ENCODE assay signal across 9 cellular contexts in the genomic region with DNA sequence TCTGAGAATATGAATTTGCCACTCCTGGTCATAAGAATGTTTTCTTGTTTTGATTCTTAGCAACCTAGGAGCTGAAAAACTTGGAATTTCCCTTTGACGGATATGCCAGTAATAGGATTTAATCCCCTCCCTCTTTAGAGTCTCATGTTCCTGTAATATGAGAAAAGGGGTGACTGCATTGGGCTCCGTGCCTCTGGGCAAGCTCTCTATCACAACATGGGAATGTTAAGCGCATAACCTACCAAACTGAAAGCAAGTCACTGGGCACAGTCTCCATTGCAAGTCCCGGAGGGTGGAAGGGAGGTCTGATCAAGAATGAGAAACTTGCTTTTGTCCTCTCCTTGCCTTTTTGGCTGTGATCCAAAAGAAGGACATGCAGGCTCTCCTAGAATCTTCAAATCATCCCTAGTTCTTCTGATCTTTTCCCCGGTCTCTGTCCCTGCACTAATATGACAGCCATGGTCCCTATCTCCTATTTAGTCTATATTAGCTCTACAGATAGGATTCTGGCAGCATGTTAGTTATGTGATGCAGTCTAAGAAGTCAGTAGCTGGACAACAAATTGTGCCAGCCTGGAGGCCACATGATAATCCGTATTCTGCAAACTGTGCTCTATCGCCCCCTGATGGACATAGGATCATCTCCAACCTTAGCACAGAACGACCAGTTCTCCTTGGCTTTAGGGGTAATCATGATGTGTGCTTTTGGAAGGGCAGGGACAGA. TPM values are rescaled to one million over a fixed set of nuclear protein-coding genes. Genes with fewer than 3 reads are reported as not detected.
A peak's percentile ranks its signal among the peaks of the same experiment; 100 is the strongest.
DNase-seq lines count a peak whose midpoint lies in the region; ATAC-seq and TF ChIP-seq lines count a peak whose summit lies in the region.
"Had no signal": no experiment of that assay in that cellular context is flagged by ENCODE, and none has a peak within 500 bp of the region (broad histone marks: within the 10 kb centered on the region; RNA-seq: fewer than 3 reads in every experiment).

No MANE protein-coding gene starts in this region.

- H3K27me3 Mint-ChIP-seq in progenitor cell of endocrine pancreas, result no peaks in the 10 kb centered on the region

- H3K4me1 Mint-ChIP-seq in progenitor cell of endocrine pancreas (ENCODE audit: low read depth), result peaks cover 3% of the 10 kb centered on the region

- no peak for DNase-seq in BJ (ENCODE audit: low read depth)
- DNase-seq in NCI-H1930 (lab: John Stamatoyannopoulos, UW), result peak; percentile 32 to 40
- DNase-seq in activated CD4-positive, alpha-beta T cell treated with anti-CD3 and anti-CD28 coated beads for 48 hours, result peak; percentile 56
- peak; percentile 77 for DNase-seq in fibroblast of the aortic adventitia (ENCODE audit: low read depth)
- no peak for DNase-seq in progenitor cell of endocrine pancreas (ENCODE audit: low spot score, unreplicated experiment)
- no peak for DNase-seq in DMS79 (lab: John Stamatoyannopoulos, UW)

- H3K36me3 Mint-ChIP-seq in progenitor cell of endocrine pancreas (ENCODE audit: insufficient read depth), result no peaks in the 10 kb centered on the region

- POLR2A ChIA-PET in BJ (lab: Charles Lee), result no interaction called here

- H3K9me3 Mint-ChIP-seq in progenitor cell of endocrine pancreas (ENCODE audit: low read depth), result peaks cover 3% of the 10 kb centered on the region
- H3K9me3 Mint-ChIP-seq: T-helper 1 cell treated with Interleukin-12 subunit alpha and Interleukin-12 subunit beta and Interleukin-4 antibody, amounts not matched to agents 30 μg/mL and 1 μg/mL, for 36 hours had no signal

- H3K27ac Mint-ChIP-seq in progenitor cell of endocrine pancreas, result no peak overlapping the region
- H3K27ac Mint-ChIP-seq: T-helper 1 cell treated with Interleukin-12 subunit alpha and Interleukin-12 subunit beta and Interleukin-4 antibody, amounts not matched to agents 30 μg/mL and 1 μg/mL, for 36 hours had no signal

- TF ChIP-seq CTCF in BJ (IDR thresholded peaks at IDR 0.05; ENCODE audit: insufficient read depth, low read depth, low read length), result peak; percentile 85
- TF ChIP-seq CTCF in fibroblast of the aortic adventitia (IDR thresholded peaks at IDR 0.05; ENCODE audit: insufficient read depth, low read length), result peak; percentile 83
- peak; percentile 67 for TF ChIP-seq CTCF in progenitor cell of endocrine pancreas (IDR thresholded peaks at IDR 0.05; ENCODE audit: unreplicated experiment)

- ATAC-seq in GM18520 (IDR thresholded peaks at IDR 0.05; ENCODE audit: unreplicated experiment) (peak; percentile 64), HG02973 (IDR thresholded peaks at IDR 0.05; ENCODE audit: unreplicated experiment) (peak; percentile 78)

- no peaks in the 10 kb centered on the region for H3K27me3 ChIP-seq in BJ (ENCODE audit: control insufficient read depth, insufficient read depth, low read length)

- CTCF ChIA-PET in BJ (lab: Yijun Ruan, JAX), result interaction anchor here (0.6 to 4.4 kb wide), 20 partner anchors 9 to 1660 kb away, joined by 3 to 80 read pairs (median 4); partner anchors contain the start of gene VWA5A

- H3K36me3 ChIP-seq in BJ (ENCODE audit: control insufficient read depth, insufficient read depth, low read length), result no peaks in the 10 kb centered on the region

- no peak overlapping the region for H3K4me3 ChIP-seq in BJ (ENCODE audit: low read depth, low read length)
- no peak overlapping the region for H3K4me3 ChIP-seq in fibroblast of the aortic adventitia (ENCODE audit: low read depth, low read length)

- H3K4me3 Mint-ChIP-seq in progenitor cell of endocrine pancreas (ENCODE audit: low read depth), result no peak overlapping the region
- H3K4me3 Mint-ChIP-seq: T-helper 1 cell treated with Interleukin-12 subunit alpha and Interleukin-12 subunit beta and Interleukin-4 antibody, amounts not matched to agents 30 μg/mL and 1 μg/mL, for 36 hours had no signal

RNA-seq across cellular contexts. Expression of gene OR10D3, which starts 11.7 kb away (rescaled TPM):
- polyA plus RNA-seq in BJ (2011; rRNA removed), result not detected in 2 replicates
- polyA minus RNA-seq in BJ (2011; rRNA and poly(A)+ RNA removed), result not detected in 2 replicates
- not detected in 2 replicates for total RNA-seq in fibroblast of the aortic adventitia (ENCODE audit: low replicate concordance)
- total RNA-seq in progenitor cell of endocrine pancreas, result not detected in 2 replicates

RNA-seq across cellular contexts. Expression of gene OR8G1, which starts 46.0 kb away (rescaled TPM):
- polyA plus RNA-seq in BJ (2011; rRNA removed), result not detected in 2 replicates
- not detected in 2 replicates for polyA minus RNA-seq in BJ (2011; rRNA and poly(A)+ RNA removed)
- not detected in 2 replicates for total RNA-seq in fibroblast of the aortic adventitia (ENCODE audit: low replicate concordance)
- not detected in 2 replicates for total RNA-seq in progenitor cell of endocrine pancreas

Comparison
In these comparisons a context has a peak if more than half of its experiments do, and no peak if none do; other contexts are left out.
1. DNase-seq: peak in NCI-H1930 (2 of 2), activated CD4-positive, alpha-beta T cell treated with anti-CD3 and anti-CD28 coated beads for 48 hours (single experiment) and fibroblast of the aortic adventitia (single experiment); none in BJ (single experiment), progenitor cell of endocrine pancreas (single experiment) and DMS79 (single experiment).
2. Peak in every context shown above with its lines, with median percentiles within 50 percentile points of each other: CTCF ChIP-seq.